ENCODE assay signal across 15 cellular contexts in genomic region chr1:9657521-9658032, GRCh38. TPM values are rescaled to one million over a fixed set of nuclear protein-coding genes. Genes with fewer than 3 reads are reported as not detected.
A peak's percentile ranks its signal among the peaks of the same experiment; 100 is the strongest.
DNase-seq lines count a peak whose midpoint lies in the region; ATAC-seq, FAIRE-seq and TF ChIP-seq lines count a peak whose summit lies in the region.
"Had no signal": no experiment of that assay in that cellular context is flagged by ENCODE, and none has a peak within 500 bp of the region (broad histone marks: within the 10 kb centered on the region; RNA-seq: fewer than 3 reads in every experiment).

No MANE protein-coding gene starts in this region.

- no peak for ATAC-seq in CD4-positive, CD25-positive, alpha-beta regulatory T cell (ENCODE audit: low read depth in 2 of 2)
- ATAC-seq in psoas muscle, result no peak
- ATAC-seq: left lung had no signal

- peaks cover 19% of the 10 kb centered on the region for H3K36me3 ChIP-seq in CD4-positive, CD25-positive, alpha-beta regulatory T cell (ENCODE audit: control insufficient read depth, insufficient read depth, low read length)
- H3K36me3 ChIP-seq in psoas muscle (ENCODE audit: insufficient read depth in 1 of 2, low read depth in 1 of 2), result no peaks in the 10 kb centered on the region
- H3K36me3 ChIP-seq: left lung, sigmoid colon, suprapubic skin had no signal

- no peak for TF ChIP-seq CTCF in psoas muscle (IDR thresholded peaks at IDR 0.05)

- peak; percentile 81 for FAIRE-seq in GM18507 (lab: Jason Lieb, UNC)
- FAIRE-seq: colon had no signal

- no peak for DNase-seq in CD4-positive, CD25-positive, alpha-beta regulatory T cell
- DNase-seq in GM18507 (ENCODE audit: extremely low spot score, insufficient read length, low read depth) (no peak), immature natural killer cell (no peak), DMS153 (lab: John Stamatoyannopoulos, UW) (no peak), dermis blood vessel endothelial cell (no peak), psoas muscle (no peak), NCI-H2081 treated with DMSO at 0.1 percent for 48 hours (lab: John Stamatoyannopoulos, UW) (no peak)
- DNase-seq in activated CD4-positive, alpha-beta memory T cell treated with anti-CD3 and anti-CD28 coated beads, Interleukin-2, amount 10 ng/mL, durations not matched to agents 7 days and 5 days, result no peak
- DNase-seq: amygdala, hippocampal formation, left lung, sigmoid colon had no signal

- H3K9me3 ChIP-seq in CD4-positive, CD25-positive, alpha-beta regulatory T cell (ENCODE audit: control insufficient read depth in 2 of 2, low read length in 2 of 2), result no peaks in the 10 kb centered on the region
- no peaks in the 10 kb centered on the region for H3K9me3 ChIP-seq in psoas muscle
- H3K9me3 ChIP-seq: left lung, sigmoid colon, suprapubic skin had no signal

- intact Hi-C loops in psoas muscle (cut with DNase I), result no loop called here

- no peaks in the 10 kb centered on the region for H3K27me3 ChIP-seq in CD4-positive, CD25-positive, alpha-beta regulatory T cell (ENCODE audit: control insufficient read depth, insufficient read depth, low read length)
- H3K27me3 ChIP-seq in psoas muscle (ENCODE audit: insufficient read depth in 3 of 3, low read length in 2 of 3), result peaks cover 0 to 17% (median 3%) of the 10 kb centered on the region in 3 donors

- CTCF ChIA-PET in activated CD4-positive, alpha-beta memory T cell treated with anti-CD3 and anti-CD28 coated beads, Interleukin-2, amount 10 ng/mL, durations not matched to agents 7 days and 5 days (lab: Charles Lee), result interaction anchor here (0.7 to 1.4 kb wide), 2 partner anchors 31 to 62 kb away, joined by 3 to 9 read pairs; no protein-coding TSS in a partner anchor

- H3K27me3 Mint-ChIP-seq in CD4-positive, CD25-positive, alpha-beta regulatory T cell, result peaks cover 9% of the 10 kb centered on the region
- H3K27me3 Mint-ChIP-seq in activated CD4-positive, alpha-beta memory T cell treated with anti-CD3 and anti-CD28 coated beads, Interleukin-2, amount 10 ng/mL, durations not matched to agents 7 days and 5 days, result no peaks in the 10 kb centered on the region
- peaks cover 7 to 17% (median 16%) of the 10 kb centered on the region in 3 donors for H3K27me3 Mint-ChIP-seq in immature natural killer cell (ENCODE audit: low read depth in 3 of 3)

- H3K27ac Mint-ChIP-seq in CD4-positive, CD25-positive, alpha-beta regulatory T cell, result peak overlapping the region; percentile 55 to 89 (median 83)
- peak overlapping the region; percentile 62 for H3K27ac Mint-ChIP-seq in activated CD4-positive, alpha-beta memory T cell treated with anti-CD3 and anti-CD28 coated beads, Interleukin-2, amount 10 ng/mL, durations not matched to agents 7 days and 5 days
- peak overlapping the region; percentile 77 to 99 (median 92) for H3K27ac Mint-ChIP-seq in immature natural killer cell
- H3K27ac Mint-ChIP-seq: nephron had no signal

- peaks cover 16% of the 10 kb centered on the region for H3K36me3 Mint-ChIP-seq in CD4-positive, CD25-positive, alpha-beta regulatory T cell
- H3K36me3 Mint-ChIP-seq in activated CD4-positive, alpha-beta memory T cell treated with anti-CD3 and anti-CD28 coated beads, Interleukin-2, amount 10 ng/mL, durations not matched to agents 7 days and 5 days (ENCODE audit: low read depth), result peaks cover 63% of the 10 kb centered on the region
- H3K36me3 Mint-ChIP-seq in immature natural killer cell, result peaks cover 0 to 10% (median under 1%) of the 10 kb centered on the region in 3 donors

- peak overlapping the region; percentile 22 to 87 (median 72) for H3K4me3 Mint-ChIP-seq in CD4-positive, CD25-positive, alpha-beta regulatory T cell
- H3K4me3 Mint-ChIP-seq in activated CD4-positive, alpha-beta memory T cell treated with anti-CD3 and anti-CD28 coated beads, Interleukin-2, amount 10 ng/mL, durations not matched to agents 7 days and 5 days, result peak overlapping the region; percentile 2
- peak overlapping the region; percentile 8 to 54 (median 34) for H3K4me3 Mint-ChIP-seq in immature natural killer cell
- H3K4me3 Mint-ChIP-seq: nephron had no signal

- 61 to 73% (median 68%) methylated on average over 2 of the region's 2 CpGs for WGBS in psoas muscle, 3 donors

- no peaks in the 10 kb centered on the region for H3K9me3 Mint-ChIP-seq in CD4-positive, CD25-positive, alpha-beta regulatory T cell
- no peaks in the 10 kb centered on the region for H3K9me3 Mint-ChIP-seq in activated CD4-positive, alpha-beta memory T cell treated with anti-CD3 and anti-CD28 coated beads, Interleukin-2, amount 10 ng/mL, durations not matched to agents 7 days and 5 days
- H3K9me3 Mint-ChIP-seq in immature natural killer cell, result no peaks in the 10 kb centered on the region
- H3K9me3 Mint-ChIP-seq: nephron had no signal

- no peak overlapping the region for H3K4me3 ChIP-seq in CD4-positive, CD25-positive, alpha-beta regulatory T cell (ENCODE audit: low read depth, low read length)
- H3K4me3 ChIP-seq in psoas muscle, result no peak overlapping the region
- H3K4me3 ChIP-seq: left lung, sigmoid colon, suprapubic skin had no signal

- H3K4me1 Mint-ChIP-seq in CD4-positive, CD25-positive, alpha-beta regulatory T cell, result peaks cover 6 to 83% (median 64%) of the 10 kb centered on the region in 4 donors
- H3K4me1 Mint-ChIP-seq in activated CD4-positive, alpha-beta memory T cell treated with anti-CD3 and anti-CD28 coated beads, Interleukin-2, amount 10 ng/mL, durations not matched to agents 7 days and 5 days, result peaks cover 71% of the 10 kb centered on the region
- peaks cover 81 to 88% of the 10 kb centered on the region in 2 donors for H3K4me1 Mint-ChIP-seq in immature natural killer cell
- H3K4me1 Mint-ChIP-seq: nephron had no signal

- POLR2A ChIA-PET in activated CD4-positive, alpha-beta memory T cell treated with anti-CD3 and anti-CD28 coated beads, Interleukin-2, amount 10 ng/mL, durations not matched to agents 7 days and 5 days (lab: Charles Lee), result interaction anchor here (1.2 to 7.4 kb wide), 3 partner anchors 17 to 60 kb away, joined by 4 to 200 read pairs (median 4); no protein-coding TSS in a partner anchor

- H3K4me1 ChIP-seq in CD4-positive, CD25-positive, alpha-beta regulatory T cell (ENCODE audit: control insufficient read depth, insufficient read depth, low read length, poor library complexity, severe bottlenecking), result peaks cover 65% of the 10 kb centered on the region
- no peaks in the 10 kb centered on the region for H3K4me1 ChIP-seq in psoas muscle
- H3K4me1 ChIP-seq: suprapubic skin had no signal

- no peak overlapping the region for H3K27ac ChIP-seq in CD4-positive, CD25-positive, alpha-beta regulatory T cell (ENCODE audit: insufficient read depth, low read length, poor library complexity, severe bottlenecking)
- no peak overlapping the region for H3K27ac ChIP-seq in psoas muscle
- H3K27ac ChIP-seq: sigmoid colon, suprapubic skin had no signal

RNA-seq across cellular contexts. Expression of gene PIK3CD, which starts 6.0 kb away (rescaled TPM):
- total RNA-seq in CD4-positive, CD25-positive, alpha-beta regulatory T cell, result 187 TPM
- polyA plus RNA-seq in CD4-positive, CD25-positive, alpha-beta regulatory T cell, result 10 to 100 TPM; 47.3 to 63.2 (median 52.5) TPM
- total RNA-seq in activated CD4-positive, alpha-beta memory T cell treated with anti-CD3 and anti-CD28 coated beads, Interleukin-2, amount 10 ng/mL, durations not matched to agents 7 days and 5 days, result 100 to 1,000 TPM; 211 to 214 TPM
- polyA plus RNA-seq in immature natural killer cell (100 to 1,000 TPM in 1 of 3 donors, 10 to 100 TPM in 2; 43.4 to 133 (median 49.0) TPM), psoas muscle (under 1 TPM; 0.44 to 0.52 (median 0.48) TPM)
- total RNA-seq in dermis blood vessel endothelial cell (4.1 and 4.5 TPM in 2 replicates), psoas muscle (1 to 10 TPM in 3 of 4 donors, under 1 TPM in 1; 0.93 to 2.5 (median 1.7) TPM)

Comparison
In these comparisons a context has a peak if more than half of its experiments do, and no peak if none do; other contexts are left out.
1. H3K4me3 Mint-ChIP-seq: peak in every context shown above with its lines; median percentile 72 in CD4-positive, CD25-positive, alpha-beta regulatory T cell; 34 in immature natural killer cell; 2 in activated CD4-positive, alpha-beta memory T cell treated with anti-CD3 and anti-CD28 coated beads, Interleukin-2, amount 10 ng/mL, durations not matched to agents 7 days and 5 days.
2. RNA of gene PIK3CD, which starts 6.0 kb away (total RNA-seq): 211 to 214 TPM in activated CD4-positive, alpha-beta memory T cell treated with anti-CD3 and anti-CD28 coated beads, Interleukin-2, amount 10 ng/mL, durations not matched to agents 7 days and 5 days and 187 TPM in CD4-positive, CD25-positive, alpha-beta regulatory T cell (single experiment); 4.1 to 4.5 TPM in dermis blood vessel endothelial cell and 0.93 to 2.5 TPM in psoas muscle; every median in the first group is over 10 times any median in the second.
3. Peak in every context shown above with its lines, with median percentiles within 50 percentile points of each other: H3K27ac Mint-ChIP-seq.